ENCODE assay signal across 8 cellular contexts in genomic region chr6:32413427-32414047, GRCh38. TPM values are rescaled to one million over a fixed set of nuclear protein-coding genes. Genes with fewer than 3 reads are reported as not detected.
A peak's percentile ranks its signal among the peaks of the same experiment; 100 is the strongest.
DNase-seq lines count a peak whose midpoint lies in the region; ATAC-seq, FAIRE-seq and TF ChIP-seq lines count a peak whose summit lies in the region.

No MANE protein-coding gene starts in this region.

- no peak overlapping the region for H3K4me3 Mint-ChIP-seq in activated T-helper 1 cell treated with anti-CD3 and anti-CD28 coated beads, Interleukin-12 subunit alpha, Interleukin-12 subunit beta, Interleukin-2, Interleukin-4 antibody, amounts not matched to agents 30 ng/mL and 10 ng/mL and 1 ng/mL, durations not matched to agents 14 hours and 24 hours and 36 hours
- no peak overlapping the region for H3K4me3 Mint-ChIP-seq in neural progenitor cell
- no peak overlapping the region for H3K4me3 Mint-ChIP-seq in stimulated activated naive CD8-positive, alpha-beta T cell treated with anti-CD3 and anti-CD28 coated beads, Interleukin-15, amount 100 ng/mL, for 72 hours

- H3K79me2 ChIP-seq in neural progenitor cell (ENCODE audit: low read depth) = no peaks in the 10 kb centered on the region

- H3K4me2 ChIP-seq in neural progenitor cell = no peak overlapping the region

- TF ChIP-seq CTCF in fibroblast of the aortic adventitia (IDR thresholded peaks at IDR 0.05; ENCODE audit: insufficient read depth, low read length) = peak; percentile 94
- peak; percentile 92 for TF ChIP-seq CTCF in neural progenitor cell (IDR thresholded peaks at IDR 0.05)

- H3K36me3 ChIP-seq in neural progenitor cell = no peaks in the 10 kb centered on the region

- no peaks in the 10 kb centered on the region for H3K36me3 Mint-ChIP-seq in activated T-helper 1 cell treated with anti-CD3 and anti-CD28 coated beads, Interleukin-12 subunit alpha, Interleukin-12 subunit beta, Interleukin-2, Interleukin-4 antibody, amounts not matched to agents 30 ng/mL and 10 ng/mL and 1 ng/mL, durations not matched to agents 14 hours and 24 hours and 36 hours (ENCODE audit: low read depth)
- H3K36me3 Mint-ChIP-seq in neural progenitor cell = no peaks in the 10 kb centered on the region

- H3K9me3 ChIP-seq in neural progenitor cell (ENCODE audit: low read depth) = no peaks in the 10 kb centered on the region

- H3K4me3 ChIP-seq in fibroblast of the aortic adventitia (ENCODE audit: low read depth, low read length) (no peak overlapping the region), neural progenitor cell (no peak overlapping the region)

- no peak overlapping the region for H3K9ac ChIP-seq in neural progenitor cell

- no peak for FAIRE-seq in RCC 7860 (lab: Jason Lieb, UNC)

- H3K27me3 Mint-ChIP-seq in activated T-helper 1 cell treated with anti-CD3 and anti-CD28 coated beads, Interleukin-12 subunit alpha, Interleukin-12 subunit beta, Interleukin-2, Interleukin-4 antibody, amounts not matched to agents 30 ng/mL and 10 ng/mL and 1 ng/mL, durations not matched to agents 14 hours and 24 hours and 36 hours (ENCODE audit: insufficient read depth) = peaks cover 46% of the 10 kb centered on the region
- peaks cover 10% of the 10 kb centered on the region for H3K27me3 Mint-ChIP-seq in neural progenitor cell (ENCODE audit: insufficient read depth, low read depth)
- H3K27me3 Mint-ChIP-seq in stimulated activated naive CD8-positive, alpha-beta T cell treated with anti-CD3 and anti-CD28 coated beads, Interleukin-15, amount 100 ng/mL, for 72 hours = peaks cover 60% of the 10 kb centered on the region

- no peaks in the 10 kb centered on the region for H3K9me3 Mint-ChIP-seq in activated T-helper 1 cell treated with anti-CD3 and anti-CD28 coated beads, Interleukin-12 subunit alpha, Interleukin-12 subunit beta, Interleukin-2, Interleukin-4 antibody, amounts not matched to agents 30 ng/mL and 10 ng/mL and 1 ng/mL, durations not matched to agents 14 hours and 24 hours and 36 hours
- H3K9me3 Mint-ChIP-seq in neural progenitor cell = no peaks in the 10 kb centered on the region
- no peaks in the 10 kb centered on the region for H3K9me3 Mint-ChIP-seq in stimulated activated naive CD8-positive, alpha-beta T cell treated with anti-CD3 and anti-CD28 coated beads, Interleukin-15, amount 100 ng/mL, for 72 hours

- no peaks in the 10 kb centered on the region for H3K4me1 ChIP-seq in neural progenitor cell

- in situ Hi-C loops in KBM-7 (cut with MboI; ENCODE audit: low pct_unique_long_range_greater_than_20kb, low sequenced_read_pairs) = loop anchor here (25.0 kb wide), 2 partner anchors 299 to 374 kb away; no protein-coding TSS in a partner anchor

- H3F3A ChIP-seq in neural progenitor cell (ENCODE audit: low read depth) = no peaks in the 10 kb centered on the region

- H3K27ac ChIP-seq in neural progenitor cell = no peak overlapping the region

- no peak overlapping the region for H3K27ac Mint-ChIP-seq in activated T-helper 1 cell treated with anti-CD3 and anti-CD28 coated beads, Interleukin-12 subunit alpha, Interleukin-12 subunit beta, Interleukin-2, Interleukin-4 antibody, amounts not matched to agents 30 ng/mL and 10 ng/mL and 1 ng/mL, durations not matched to agents 14 hours and 24 hours and 36 hours
- no peak overlapping the region for H3K27ac Mint-ChIP-seq in neural progenitor cell
- H3K27ac Mint-ChIP-seq in stimulated activated naive CD8-positive, alpha-beta T cell treated with anti-CD3 and anti-CD28 coated beads, Interleukin-15, amount 100 ng/mL, for 72 hours = no peak overlapping the region

- intact Hi-C loops in activated T-helper 1 cell treated with anti-CD3 and anti-CD28 coated beads, Interleukin-12 subunit alpha, Interleukin-12 subunit beta, Interleukin-2, Interleukin-4 antibody, amounts not matched to agents 30 ng/mL and 10 ng/mL and 1 ng/mL, durations not matched to agents 14 hours and 24 hours and 36 hours (cut with micrococcal nuclease) = loop anchor here (1.0 to 2.0 kb wide), 5 partner anchors 169 to 455 kb away; no protein-coding TSS in a partner anchor

- no peaks in the 10 kb centered on the region for H4K20me1 ChIP-seq in neural progenitor cell (ENCODE audit: low read depth)

- DNase-seq in DMS79 treated with DMSO at 0.1 percent for 48 hours (lab: John Stamatoyannopoulos, UW) (peak; percentile 76), KBM-7 (peak; percentile 82), RCC 7860 (ENCODE audit: low spot score) (peak; percentile 17), fibroblast of the aortic adventitia (ENCODE audit: low read depth) (peak; percentile 77), neural progenitor cell (ENCODE audit: low spot score) (peak; percentile 83)
- peak; percentile 67 for DNase-seq in activated T-helper 1 cell treated with anti-CD3 and anti-CD28 coated beads, Interleukin-12 subunit alpha, Interleukin-12 subunit beta, Interleukin-2, Interleukin-4 antibody, amounts not matched to agents 30 ng/mL and 10 ng/mL and 1 ng/mL, durations not matched to agents 14 hours and 24 hours and 36 hours (ENCODE audit: low spot score)
- DNase-seq in stimulated activated naive CD8-positive, alpha-beta T cell treated with anti-CD3 and anti-CD28 coated beads, Interleukin-15, amount 100 ng/mL, for 72 hours = peak; percentile 77 to 81

- ATAC-seq in stimulated activated naive CD8-positive, alpha-beta T cell treated with anti-CD3 and anti-CD28 coated beads, Interleukin-15, amount 100 ng/mL, for 72 hours = peak; percentile 90
- no peak for ATAC-seq in HG03135 (IDR thresholded peaks at IDR 0.05; ENCODE audit: unreplicated experiment)

- peaks cover 31% of the 10 kb centered on the region for H3K27me3 ChIP-seq in neural progenitor cell

- peaks cover 12% of the 10 kb centered on the region for H3K4me1 Mint-ChIP-seq in activated T-helper 1 cell treated with anti-CD3 and anti-CD28 coated beads, Interleukin-12 subunit alpha, Interleukin-12 subunit beta, Interleukin-2, Interleukin-4 antibody, amounts not matched to agents 30 ng/mL and 10 ng/mL and 1 ng/mL, durations not matched to agents 14 hours and 24 hours and 36 hours (ENCODE audit: low read depth)
- H3K4me1 Mint-ChIP-seq in neural progenitor cell = peaks cover 6% of the 10 kb centered on the region
- H3K4me1 Mint-ChIP-seq in stimulated activated naive CD8-positive, alpha-beta T cell treated with anti-CD3 and anti-CD28 coated beads, Interleukin-15, amount 100 ng/mL, for 72 hours = peaks cover 18% of the 10 kb centered on the region

- no peak overlapping the region for H2AFZ ChIP-seq in neural progenitor cell (replicated peaks)

RNA-seq across cellular contexts. Expression of gene BTNL2, which starts 6.6 kb away (rescaled TPM):
- not detected in 2 replicates for total RNA-seq in activated T-helper 1 cell treated with anti-CD3 and anti-CD28 coated beads, Interleukin-12 subunit alpha, Interleukin-12 subunit beta, Interleukin-2, Interleukin-4 antibody, amounts not matched to agents 30 ng/mL and 10 ng/mL and 1 ng/mL, durations not matched to agents 14 hours and 24 hours and 36 hours
- total RNA-seq in fibroblast of the aortic adventitia (ENCODE audit: low replicate concordance) (not detected in 2 replicates), neural progenitor cell (ENCODE audit: low replicate concordance) (not detected in 2 replicates)

RNA-seq across cellular contexts. Expression of gene HLA-DRA, which starts 26.1 kb away (rescaled TPM):
- total RNA-seq in activated T-helper 1 cell treated with anti-CD3 and anti-CD28 coated beads, Interleukin-12 subunit alpha, Interleukin-12 subunit beta, Interleukin-2, Interleukin-4 antibody, amounts not matched to agents 30 ng/mL and 10 ng/mL and 1 ng/mL, durations not matched to agents 14 hours and 24 hours and 36 hours = 39.3 and 40.1 TPM in 2 replicates
- total RNA-seq in fibroblast of the aortic adventitia (ENCODE audit: low replicate concordance) = 0.45 TPM in 1 of 2 replicates, not detected in the other
- 1.8 and 2.3 TPM in 2 replicates for total RNA-seq in neural progenitor cell (ENCODE audit: low replicate concordance)

RNA-seq across cellular contexts. Expression of gene TSBP1, which starts 41.8 kb away (rescaled TPM):
- not detected in 2 replicates for total RNA-seq in activated T-helper 1 cell treated with anti-CD3 and anti-CD28 coated beads, Interleukin-12 subunit alpha, Interleukin-12 subunit beta, Interleukin-2, Interleukin-4 antibody, amounts not matched to agents 30 ng/mL and 10 ng/mL and 1 ng/mL, durations not matched to agents 14 hours and 24 hours and 36 hours
- total RNA-seq in fibroblast of the aortic adventitia (ENCODE audit: low replicate concordance) = not detected in 2 replicates
- not detected in 2 replicates for total RNA-seq in neural progenitor cell (ENCODE audit: low replicate concordance)

Comparison
In these comparisons a context has a peak if more than half of its experiments do, and no peak if none do; other contexts are left out.
1. DNase-seq: peak in every context shown above with its lines; median percentile 83 in neural progenitor cell; 82 in KBM-7; 79 in stimulated activated naive CD8-positive, alpha-beta T cell treated with anti-CD3 and anti-CD28 coated beads, Interleukin-15, amount 100 ng/mL, for 72 hours; 77 in fibroblast of the aortic adventitia; 76 in DMS79 treated with DMSO at 0.1 percent for 48 hours; 67 in activated T-helper 1 cell treated with anti-CD3 and anti-CD28 coated beads, Interleukin-12 subunit alpha, Interleukin-12 subunit beta, Interleukin-2, Interleukin-4 antibody, amounts not matched to agents 30 ng/mL and 10 ng/mL and 1 ng/mL, durations not matched to agents 14 hours and 24 hours and 36 hours; 17 in RCC 7860.
2. RNA of gene HLA-DRA, which starts 26.1 kb away (total RNA-seq): 39.3 to 40.1 TPM in activated T-helper 1 cell treated with anti-CD3 and anti-CD28 coated beads, Interleukin-12 subunit alpha, Interleukin-12 subunit beta, Interleukin-2, Interleukin-4 antibody, amounts not matched to agents 30 ng/mL and 10 ng/mL and 1 ng/mL, durations not matched to agents 14 hours and 24 hours and 36 hours; 1.8 to 2.3 TPM in neural progenitor cell and 0.45 TPM in fibroblast of the aortic adventitia; every median in the first group is over 10 times any median in the second.